In the genomic region with DNA sequence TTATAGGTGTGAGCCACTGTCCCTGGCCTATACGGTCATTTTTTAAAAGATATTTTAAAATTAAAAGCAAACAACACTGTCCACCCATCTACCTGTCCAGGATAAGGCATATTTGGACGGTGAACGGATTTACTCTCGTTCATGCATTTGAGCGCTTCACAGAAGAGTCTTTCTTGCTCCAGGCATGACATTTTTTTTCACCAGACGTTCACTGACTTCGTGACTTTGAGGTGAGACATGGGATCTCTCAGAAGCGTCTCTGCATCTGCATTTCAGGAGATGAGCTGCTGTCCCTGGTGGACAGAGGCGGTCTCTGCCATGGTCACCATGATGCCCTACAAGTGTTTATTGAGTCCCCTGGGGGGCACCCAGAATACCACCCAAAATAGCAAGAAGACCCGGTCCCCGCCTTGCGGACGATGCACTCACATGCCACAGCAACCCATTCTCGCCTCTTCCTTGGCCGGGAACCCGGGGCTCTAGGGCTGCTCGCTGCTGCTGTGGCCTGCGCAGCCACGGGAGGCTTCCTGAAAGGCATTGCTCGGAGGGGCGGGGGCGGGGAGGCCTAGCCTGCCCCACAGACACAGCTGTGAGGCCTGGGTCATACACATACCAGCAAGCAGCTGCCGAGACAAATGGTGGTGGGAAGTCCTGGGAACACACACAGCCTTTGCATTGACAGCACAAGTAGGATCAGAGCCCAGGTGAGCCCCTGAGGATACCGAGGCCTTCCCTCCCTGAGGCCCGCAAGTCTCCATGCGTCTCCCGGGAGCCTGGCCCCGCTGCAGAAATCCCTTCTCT, we compare ENCODE assay signal across 20 cellular contexts.
"Had no signal": no experiment of that assay in that cellular context is flagged by ENCODE, and none has a peak within 500 bp of the region (broad histone marks: within the 10 kb centered on the region; RNA-seq: fewer than 3 reads in every experiment).

No MANE protein-coding gene starts in this region.

- H3K4me1 Mint-ChIP-seq: activated naive CD4-positive, alpha-beta T cell treated with anti-CD3 and anti-CD28 coated beads, Interleukin-2, amount 50 U/mL, for 24 hours had no signal

- H3K36me3 ChIP-seq: colonic mucosa, uterus had no signal

- DNase-seq: activated B cell treated with CpG ODN at 0.5 μM for 24 hours; activated CD4-positive, alpha-beta T cell treated with anti-CD3 and anti-CD28 coated beads for 48 hours; activated CD8-positive, alpha-beta memory T cell treated with anti-CD3 and anti-CD28 coated beads, Interleukin-2, amount 50 U/mL, for 4 hours; activated CD8-positive, alpha-beta T cell treated with anti-CD3 and anti-CD28 coated beads, Interleukin-2, amount 10 ng/mL, durations not matched to agents 7 days and 5 days; activated effector memory CD4-positive, alpha-beta T cell treated with anti-CD3 and anti-CD28 coated beads, Interleukin-2, amount 50 U/mL, for 16 hours; activated T-cell treated with anti-CD3 and anti-CD28 coated beads, Interleukin-2, amount 50 U/mL, for 48 hours; adrenal gland; central memory CD4-positive, alpha-beta T cell; colonic mucosa; hippocampal formation; midbrain; naive B cell; stimulated activated CD4-positive, alpha-beta T cell treated with anti-CD3 and anti-CD28 coated beads, Interleukin-15, amount 100 ng/mL, for 24 hours; stimulated activated CD4-positive, alpha-beta T cell treated with anti-CD3 and anti-CD28 coated beads, Interleukin-4, amount 100 ng/mL, for 1 hour; stimulated activated naive CD4-positive, alpha-beta T cell; uterus had no signal

- H3K4me3 Mint-ChIP-seq: activated B cell treated with CpG ODN at 0.5 μM for 24 hours; activated CD8-positive, alpha-beta T cell treated with anti-CD3 and anti-CD28 coated beads, Interleukin-2, amount 10 ng/mL, durations not matched to agents 7 days and 5 days; activated naive CD4-positive, alpha-beta T cell treated with anti-CD3 and anti-CD28 coated beads, Interleukin-2, amount 50 U/mL, for 24 hours; naive B cell; T-helper 2 cell treated with Interferon-gamma antibody and Interleukin-4, amounts not matched to agents 5 μg/mL and 100 μg/mL, for 36 hours had no signal

- H3K4me3 ChIP-seq: adrenal gland, colonic mucosa, esophagus muscularis mucosa, tibial artery, uterus had no signal

- H3K9me3 ChIP-seq: adrenal gland, colonic mucosa, esophagus muscularis mucosa, tibial artery, uterus had no signal

- H3K27ac Mint-ChIP-seq: activated CD8-positive, alpha-beta T cell treated with anti-CD3 and anti-CD28 coated beads, Interleukin-2, amount 10 ng/mL, durations not matched to agents 7 days and 5 days; activated naive CD4-positive, alpha-beta T cell treated with anti-CD3 and anti-CD28 coated beads, Interleukin-2, amount 50 U/mL, for 24 hours; T-helper 2 cell treated with Interferon-gamma antibody and Interleukin-4, amounts not matched to agents 5 μg/mL and 100 μg/mL, for 36 hours had no signal

- H3K27me3 Mint-ChIP-seq: activated B cell treated with CpG ODN at 0.5 μM for 24 hours; activated naive CD4-positive, alpha-beta T cell treated with anti-CD3 and anti-CD28 coated beads, Interleukin-2, amount 50 U/mL, for 24 hours; naive B cell had no signal

- ATAC-seq: activated CD8-positive, alpha-beta T cell treated with anti-CD3 and anti-CD28 coated beads, Interleukin-2, amount 10 ng/mL, durations not matched to agents 7 days and 5 days had no signal

- H3K4me1 ChIP-seq: adrenal gland, colonic mucosa, esophagus muscularis mucosa, uterus had no signal

- H3K27ac ChIP-seq: adrenal gland, colonic mucosa, esophagus muscularis mucosa, tibial artery, uterus had no signal
